In the genomic region with DNA sequence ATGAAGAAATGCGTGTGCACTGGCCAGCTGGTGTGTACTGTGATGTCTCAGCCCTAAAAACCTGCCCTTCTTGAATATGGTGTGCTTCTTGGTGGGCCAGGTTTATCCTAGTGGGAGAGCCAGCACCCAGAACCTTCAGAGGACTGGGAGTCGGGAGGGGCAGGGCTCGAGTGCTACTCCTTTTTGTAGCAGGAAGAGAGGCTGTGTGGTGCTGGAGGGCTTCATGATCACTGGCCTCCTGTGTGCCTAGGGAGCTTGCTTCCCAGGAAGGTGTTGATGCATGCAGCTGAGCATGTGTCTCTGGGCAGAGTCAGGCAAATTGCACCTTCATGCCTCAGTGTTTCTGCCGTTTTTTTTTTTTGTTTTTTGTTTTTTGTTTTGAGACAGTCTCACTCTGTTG, we compare ENCODE assay signal across 13 cellular contexts.
"Had no signal": no experiment of that assay in that cellular context is flagged by ENCODE, and none has a peak within 500 bp of the region (broad histone marks: within the 10 kb centered on the region; RNA-seq: fewer than 3 reads in every experiment).

No MANE protein-coding gene starts in this region.

- H3K4me2 ChIP-seq: neural progenitor cell had no signal

- H3K36me3 ChIP-seq: colonic mucosa, neural progenitor cell, pancreas, thyroid gland had no signal

- H3K27me3 ChIP-seq: colonic mucosa, foreskin keratinocyte, neural progenitor cell, pancreas, thyroid gland had no signal

- DNase-seq: activated CD4-positive, alpha-beta T cell treated with anti-CD3 and anti-CD28 coated beads, Interleukin-2, amount 50 U/mL, for 1 hour; activated naive CD4-positive, alpha-beta T cell; colonic mucosa; effector CD4-positive, alpha-beta T cell; foreskin keratinocyte; mammary epithelial cell; stimulated activated CD4-positive, alpha-beta T cell treated with anti-CD3 and anti-CD28 coated beads, Interleukin-4, amount 100 ng/mL, for 4 hours; T-helper 1 cell; thyroid gland had no signal

- H3K4me1 ChIP-seq: foreskin keratinocyte had no signal

- FAIRE-seq: endothelial cell of umbilical vein, pancreas had no signal

- H2AFZ ChIP-seq: neural progenitor cell had no signal

- H3K9ac ChIP-seq: neural progenitor cell had no signal

- H3K9me3 ChIP-seq: colonic mucosa, pancreas, thyroid gland had no signal

- ATAC-seq: foreskin keratinocyte, pancreas, WTC11 had no signal

- H3K4me3 ChIP-seq: colonic mucosa, neural progenitor cell, pancreas, thyroid gland had no signal

- H3K27ac ChIP-seq: colonic mucosa, foreskin keratinocyte, neural progenitor cell, pancreas, thyroid gland had no signal
